Comparison of ENCODE assay signal across 8 cellular contexts in the genomic region with DNA sequence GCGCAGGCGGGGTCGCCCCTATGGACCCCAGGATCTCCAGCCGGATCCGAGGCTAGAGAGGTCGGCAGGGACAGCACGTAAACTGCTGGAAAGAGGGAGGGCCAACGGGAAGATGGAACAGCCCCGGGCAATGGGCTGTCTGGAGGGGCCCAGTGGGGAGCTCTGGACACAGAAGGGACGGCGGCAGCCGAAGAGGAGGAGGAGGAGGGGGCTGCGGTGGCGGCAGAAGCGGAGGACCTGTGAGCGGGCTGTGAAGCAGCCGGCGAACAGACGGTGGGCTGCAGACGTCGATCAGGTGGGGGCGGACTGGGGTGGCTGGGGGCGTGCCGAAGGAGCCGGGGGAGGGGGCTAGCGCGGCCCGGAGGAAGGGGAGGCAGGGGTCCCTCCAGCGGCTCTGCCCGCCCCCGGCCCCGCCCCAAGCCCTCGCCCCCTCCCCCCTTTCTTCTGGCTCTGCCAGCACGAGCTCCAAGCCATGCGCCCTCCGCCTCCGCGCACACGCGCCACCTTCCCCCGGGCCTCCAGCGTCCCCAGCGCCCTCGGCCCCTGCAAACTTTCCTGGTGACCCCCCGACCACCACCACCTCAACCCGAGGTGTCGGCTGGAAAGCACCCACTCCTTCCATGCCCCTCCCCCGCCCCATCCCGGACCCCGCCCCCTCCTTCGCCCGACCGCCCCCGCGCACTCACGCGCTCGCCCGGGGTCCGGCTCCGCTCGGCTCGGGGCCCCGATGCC. TPM values are rescaled to one million over a fixed set of nuclear protein-coding genes. Genes with fewer than 3 reads are reported as not detected.
DNase-seq lines count a peak whose midpoint lies in the region; ATAC-seq, FAIRE-seq and TF ChIP-seq lines count a peak whose summit lies in the region.

No MANE protein-coding gene starts in this region.

- H3K4me3 Mint-ChIP-seq in activated T-helper 2 cell treated with anti-CD3 and anti-CD28 coated beads, Interferon-gamma antibody, Interleukin-2, Interleukin-4, amounts not matched to agents 10 μg/mL and 5 μg/mL and 100 μg/mL, durations not matched to agents 14 hours and 24 hours and 36 hours (ENCODE audit: low read depth): peak overlapping the region; percentile 84

- H3K4me3 ChIP-seq in A673 (ENCODE audit: low read depth, low read length, poor library complexity, severe bottlenecking) (peak overlapping the region; percentile 74), parathyroid adenoma (ENCODE audit: low read depth, low read length) (peak overlapping the region; percentile 57)

- H3K4me1 ChIP-seq in A673 (ENCODE audit: insufficient read depth, low read length, poor library complexity, severe bottlenecking): peaks cover 43% of the 10 kb centered on the region
- peaks cover 9% of the 10 kb centered on the region for H3K4me1 ChIP-seq in parathyroid adenoma

- H3K27ac Mint-ChIP-seq in activated T-helper 2 cell treated with anti-CD3 and anti-CD28 coated beads, Interferon-gamma antibody, Interleukin-2, Interleukin-4, amounts not matched to agents 10 μg/mL and 5 μg/mL and 100 μg/mL, durations not matched to agents 14 hours and 24 hours and 36 hours: peak overlapping the region; percentile 74

- DNase-seq in A673 (ENCODE audit: low spot score) (peak; percentile 57), GM12892 (ENCODE audit: insufficient read length) (peak; percentile 59), NCI-H1105 (lab: John Stamatoyannopoulos, UW) (peak; percentile 29), glomerular visceral epithelial cell (ENCODE audit: extremely low spot score) (peak; percentile 49), germinal center (ENCODE audit: low spot score) (no peak)
- no peak for DNase-seq in activated T-helper 2 cell treated with anti-CD3 and anti-CD28 coated beads, Interferon-gamma antibody, Interleukin-2, Interleukin-4, amounts not matched to agents 10 μg/mL and 5 μg/mL and 100 μg/mL, durations not matched to agents 14 hours and 24 hours and 36 hours (ENCODE audit: low spot score)

- H3K9ac ChIP-seq in parathyroid adenoma: peak overlapping the region; percentile 46

- H3K9me3 ChIP-seq in A673 (ENCODE audit: low read depth, low read length, poor library complexity, severe bottlenecking): no peaks in the 10 kb centered on the region
- no peaks in the 10 kb centered on the region for H3K9me3 ChIP-seq in parathyroid adenoma (ENCODE audit: control insufficient read depth, low read length)

- TF ChIP-seq CTCF in A673 (conservative IDR thresholded peaks at IDR 0.05; ENCODE audit: low read depth, low read length) (no peak), parathyroid adenoma (IDR thresholded peaks at IDR 0.05) (no peak)

- H3K36me3 ChIP-seq in A673 (ENCODE audit: insufficient read depth, low read length, poor library complexity, severe bottlenecking) (peaks cover 56% of the 10 kb centered on the region), parathyroid adenoma (ENCODE audit: control insufficient read depth, insufficient read depth, low read length) (no peaks in the 10 kb centered on the region)

- ATAC-seq in GM21367 (IDR thresholded peaks at IDR 0.05; ENCODE audit: unreplicated experiment): no peak

- peak overlapping the region; percentile 62 for H2AFZ ChIP-seq in parathyroid adenoma

- BruUV-seq in A673 (replicated peaks; lab: Mats Ljungman, UMichigan): no TSS peak

- H3K27ac ChIP-seq in A673 (ENCODE audit: low read depth, low read length, poor library complexity, severe bottlenecking) (peak overlapping the region; percentile 85), parathyroid adenoma (peak overlapping the region; percentile 90)

- peaks cover 2% of the 10 kb centered on the region for H3K79me2 ChIP-seq in parathyroid adenoma

- intact Hi-C loops in A673 (cut with micrococcal nuclease; ENCODE audit: unreplicated experiment): loop anchor here (10.0 kb wide), 1 partner anchor 1250 kb away; a partner anchor contains a TSS
- intact Hi-C loops in activated T-helper 2 cell treated with anti-CD3 and anti-CD28 coated beads, Interferon-gamma antibody, Interleukin-2, Interleukin-4, amounts not matched to agents 10 μg/mL and 5 μg/mL and 100 μg/mL, durations not matched to agents 14 hours and 24 hours and 36 hours (cut with micrococcal nuclease): loop anchor here (1.0 to 2.0 kb wide), 2 partner anchors 13 to 342 kb away; no protein-coding TSS in a partner anchor

- H3K9me3 Mint-ChIP-seq in activated T-helper 2 cell treated with anti-CD3 and anti-CD28 coated beads, Interferon-gamma antibody, Interleukin-2, Interleukin-4, amounts not matched to agents 10 μg/mL and 5 μg/mL and 100 μg/mL, durations not matched to agents 14 hours and 24 hours and 36 hours: no peaks in the 10 kb centered on the region

- H3K27me3 Mint-ChIP-seq in activated T-helper 2 cell treated with anti-CD3 and anti-CD28 coated beads, Interferon-gamma antibody, Interleukin-2, Interleukin-4, amounts not matched to agents 10 μg/mL and 5 μg/mL and 100 μg/mL, durations not matched to agents 14 hours and 24 hours and 36 hours (ENCODE audit: low read depth): no peaks in the 10 kb centered on the region

- H3K4me1 Mint-ChIP-seq in activated T-helper 2 cell treated with anti-CD3 and anti-CD28 coated beads, Interferon-gamma antibody, Interleukin-2, Interleukin-4, amounts not matched to agents 10 μg/mL and 5 μg/mL and 100 μg/mL, durations not matched to agents 14 hours and 24 hours and 36 hours (ENCODE audit: low read depth): peaks cover 45% of the 10 kb centered on the region

- TF ChIP-seq POLR2A in GM12892 (IDR thresholded peaks at IDR 0.05; ENCODE audit: low read depth, low read length): no peak

- peak overlapping the region; percentile 73 for H3K4me2 ChIP-seq in parathyroid adenoma (ENCODE audit: low read length)

- CTCF ChIA-PET in A673 (lab: Charles Lee): interaction anchor here (0.6 kb wide), 1 partner anchor 1199 kb away, joined by 4 read pairs; no protein-coding TSS in a partner anchor

- H3K36me3 Mint-ChIP-seq in activated T-helper 2 cell treated with anti-CD3 and anti-CD28 coated beads, Interferon-gamma antibody, Interleukin-2, Interleukin-4, amounts not matched to agents 10 μg/mL and 5 μg/mL and 100 μg/mL, durations not matched to agents 14 hours and 24 hours and 36 hours (ENCODE audit: low read depth): peaks cover 42% of the 10 kb centered on the region

- FAIRE-seq in GM12892 (lab: Jason Lieb, UNC): no peak

- H3K27me3 ChIP-seq in A673 (replicated peaks; ENCODE audit: insufficient read depth, low read depth, low read length, poor library complexity) (no peaks in the 10 kb centered on the region), parathyroid adenoma (ENCODE audit: control insufficient read depth, insufficient read depth, low read length) (no peaks in the 10 kb centered on the region)

- POLR2A ChIA-PET in A673 (lab: Charles Lee; ENCODE audit: low non-redundant PET): interaction anchor here (0.6 kb wide), 1 partner anchor 12 kb away, joined by 4 read pairs; a partner anchor contains a TSS

RNA-seq across cellular contexts. Expression of a gene that starts 0.4 kb away (rescaled TPM):
- total RNA-seq in A673 (2021): 80.4 and 88.8 TPM in 2 replicates
- polyA plus RNA-seq in GM12892 (2012; ENCODE audit: missing spikeins): 5.8 TPM
- 15.6 and 16.5 TPM in 2 replicates for total RNA-seq in activated T-helper 2 cell treated with anti-CD3 and anti-CD28 coated beads, Interferon-gamma antibody, Interleukin-2, Interleukin-4, amounts not matched to agents 10 μg/mL and 5 μg/mL and 100 μg/mL, durations not matched to agents 14 hours and 24 hours and 36 hours

RNA-seq across cellular contexts. Expression of a gene that starts 11.4 kb away (rescaled TPM):
- total RNA-seq in A673 (2021): 393 and 399 TPM in 2 replicates
- polyA plus RNA-seq in GM12892 (2012; ENCODE audit: missing spikeins): 117 TPM
- 214 and 218 TPM in 2 replicates for total RNA-seq in activated T-helper 2 cell treated with anti-CD3 and anti-CD28 coated beads, Interferon-gamma antibody, Interleukin-2, Interleukin-4, amounts not matched to agents 10 μg/mL and 5 μg/mL and 100 μg/mL, durations not matched to agents 14 hours and 24 hours and 36 hours

RNA-seq across cellular contexts. Expression of a gene that starts 13.8 kb away (rescaled TPM):
- total RNA-seq in A673 (2021): not detected in 2 replicates
- polyA plus RNA-seq in GM12892 (2012; ENCODE audit: missing spikeins): not detected
- total RNA-seq in activated T-helper 2 cell treated with anti-CD3 and anti-CD28 coated beads, Interferon-gamma antibody, Interleukin-2, Interleukin-4, amounts not matched to agents 10 μg/mL and 5 μg/mL and 100 μg/mL, durations not matched to agents 14 hours and 24 hours and 36 hours: not detected in 2 replicates

RNA-seq across cellular contexts. Expression of a gene that starts 56.6 kb away (rescaled TPM):
- total RNA-seq in A673 (2021): not detected in 2 replicates
- not detected for polyA plus RNA-seq in GM12892 (2012; ENCODE audit: missing spikeins)
- total RNA-seq in activated T-helper 2 cell treated with anti-CD3 and anti-CD28 coated beads, Interferon-gamma antibody, Interleukin-2, Interleukin-4, amounts not matched to agents 10 μg/mL and 5 μg/mL and 100 μg/mL, durations not matched to agents 14 hours and 24 hours and 36 hours: not detected in 2 replicates

Comparison
In these comparisons a context has a peak if more than half of its experiments do, and no peak if none do; other contexts are left out.
1. DNase-seq: peak in A673 (single experiment), GM12892 (single experiment), NCI-H1105 (single experiment) and glomerular visceral epithelial cell (single experiment); none in activated T-helper 2 cell treated with anti-CD3 and anti-CD28 coated beads, Interferon-gamma antibody, Interleukin-2, Interleukin-4, amounts not matched to agents 10 μg/mL and 5 μg/mL and 100 μg/mL, durations not matched to agents 14 hours and 24 hours and 36 hours (single experiment) and germinal center (single experiment).